Comparison of ENCODE assay signal across 9 cellular contexts in genomic region chr15:88375234-88375926, GRCh38.
DNase-seq lines count a peak whose midpoint lies in the region; ATAC-seq and TF ChIP-seq lines count a peak whose summit lies in the region.
"Had no signal": no experiment of that assay in that cellular context is flagged by ENCODE, and none has a peak within 500 bp of the region (broad histone marks: within the 10 kb centered on the region; RNA-seq: fewer than 3 reads in every experiment).

No MANE protein-coding gene starts in this region.

- H3K4me2 ChIP-seq in skeletal muscle satellite cell (ENCODE audit: low read length) = peak overlapping the region; percentile 69

- no peaks in the 10 kb centered on the region for H3K36me3 Mint-ChIP-seq in activated CD8-positive, alpha-beta T cell treated with anti-CD3 and anti-CD28 coated beads for 36 hours (ENCODE audit: low read depth)
- no peaks in the 10 kb centered on the region for H3K36me3 Mint-ChIP-seq in activated CD8-positive, alpha-beta T cell treated with anti-CD3 and anti-CD28 coated beads, Interleukin-2, amount 10 ng/mL, durations not matched to agents 7 days and 5 days (ENCODE audit: low read depth)

- peak overlapping the region; percentile 4 for H3K27ac Mint-ChIP-seq in activated CD8-positive, alpha-beta T cell treated with anti-CD3 and anti-CD28 coated beads for 36 hours
- H3K27ac Mint-ChIP-seq in activated CD8-positive, alpha-beta T cell treated with anti-CD3 and anti-CD28 coated beads, Interleukin-2, amount 10 ng/mL, durations not matched to agents 7 days and 5 days = no peak overlapping the region

- intact Hi-C loops in activated CD8-positive, alpha-beta T cell treated with anti-CD3 and anti-CD28 coated beads for 36 hours (cut with micrococcal nuclease) = no loop called here

- peaks cover 3% of the 10 kb centered on the region for H3K4me1 Mint-ChIP-seq in activated CD8-positive, alpha-beta T cell treated with anti-CD3 and anti-CD28 coated beads for 36 hours (ENCODE audit: low read depth)
- H3K4me1 Mint-ChIP-seq in activated CD8-positive, alpha-beta T cell treated with anti-CD3 and anti-CD28 coated beads, Interleukin-2, amount 10 ng/mL, durations not matched to agents 7 days and 5 days (ENCODE audit: low read depth) = no peaks in the 10 kb centered on the region

- no peaks in the 10 kb centered on the region for H3K9me3 ChIP-seq in skeletal muscle satellite cell (replicated peaks; ENCODE audit: low read length)
- no peaks in the 10 kb centered on the region for H3K9me3 ChIP-seq in WERI-Rb-1 (ENCODE audit: severe bottlenecking)
- H3K9me3 ChIP-seq: transverse colon had no signal

- H3K27ac ChIP-seq in WERI-Rb-1 = no peak overlapping the region
- H3K27ac ChIP-seq: transverse colon had no signal

- no peak overlapping the region for H3K4me3 ChIP-seq in foreskin fibroblast (ENCODE audit: low read depth in 1 of 2, low read length in 2 of 2)
- peak overlapping the region; percentile 21 for H3K4me3 ChIP-seq in skeletal muscle satellite cell (ENCODE audit: low read length)
- H3K4me3 ChIP-seq in WERI-Rb-1 (ENCODE audit: low read depth, low read length) = no peak overlapping the region
- H3K4me3 ChIP-seq: transverse colon had no signal

- H3K4me1 ChIP-seq in skeletal muscle satellite cell (ENCODE audit: control insufficient read depth, insufficient read depth, low read length) = peaks cover 27% of the 10 kb centered on the region
- H3K4me1 ChIP-seq: transverse colon had no signal

- DNase-seq in activated CD8-positive, alpha-beta T cell treated with anti-CD3 and anti-CD28 coated beads for 36 hours = peak; percentile 3
- DNase-seq in activated CD8-positive, alpha-beta T cell treated with anti-CD3 and anti-CD28 coated beads, Interleukin-2, amount 10 ng/mL, durations not matched to agents 7 days and 5 days = no peak
- peak; percentile 37 for DNase-seq in SW480 (ENCODE audit: low spot score)
- peak; percentile 16 to 71 for DNase-seq in foreskin fibroblast
- no peak for DNase-seq in WERI-Rb-1
- DNase-seq in NCI-H345 (lab: John Stamatoyannopoulos, UW) = no peak
- DNase-seq: transverse colon had no signal

- H3K9me3 Mint-ChIP-seq in activated CD8-positive, alpha-beta T cell treated with anti-CD3 and anti-CD28 coated beads for 36 hours = no peaks in the 10 kb centered on the region
- H3K9me3 Mint-ChIP-seq in activated CD8-positive, alpha-beta T cell treated with anti-CD3 and anti-CD28 coated beads, Interleukin-2, amount 10 ng/mL, durations not matched to agents 7 days and 5 days (ENCODE audit: insufficient read depth) = no peaks in the 10 kb centered on the region

- H3K27me3 Mint-ChIP-seq in activated CD8-positive, alpha-beta T cell treated with anti-CD3 and anti-CD28 coated beads for 36 hours = peaks cover 6% of the 10 kb centered on the region
- peaks cover 3% of the 10 kb centered on the region for H3K27me3 Mint-ChIP-seq in activated CD8-positive, alpha-beta T cell treated with anti-CD3 and anti-CD28 coated beads, Interleukin-2, amount 10 ng/mL, durations not matched to agents 7 days and 5 days (ENCODE audit: low read depth)

- H3K36me3 ChIP-seq in skeletal muscle satellite cell (ENCODE audit: insufficient read depth, low read length) = no peaks in the 10 kb centered on the region
- H3K36me3 ChIP-seq in WERI-Rb-1 = no peaks in the 10 kb centered on the region
- H3K36me3 ChIP-seq: transverse colon had no signal

- no peak for ATAC-seq in activated CD8-positive, alpha-beta T cell treated with anti-CD3 and anti-CD28 coated beads for 36 hours
- no peak for ATAC-seq in activated CD8-positive, alpha-beta T cell treated with anti-CD3 and anti-CD28 coated beads, Interleukin-2, amount 10 ng/mL, durations not matched to agents 7 days and 5 days
- ATAC-seq in GM18498 (IDR thresholded peaks at IDR 0.05; ENCODE audit: unreplicated experiment) = no peak

- POLR2A ChIA-PET in activated CD8-positive, alpha-beta T cell treated with anti-CD3 and anti-CD28 coated beads for 36 hours (lab: Charles Lee) = interaction anchor here (0.6 kb wide), 1 partner anchor 147 kb away, joined by 3 read pairs; no protein-coding TSS in a partner anchor
- POLR2A ChIA-PET in activated CD8-positive, alpha-beta T cell treated with anti-CD3 and anti-CD28 coated beads, Interleukin-2, amount 10 ng/mL, durations not matched to agents 7 days and 5 days (lab: Charles Lee) = interaction anchor here (0.7 kb wide), 1 partner anchor 92 kb away, joined by 3 read pairs; the partner anchor contains the start of genes MRPL46 and MRPS11

- CTCF ChIA-PET in activated CD8-positive, alpha-beta T cell treated with anti-CD3 and anti-CD28 coated beads for 36 hours (lab: Charles Lee) = no interaction called here
- CTCF ChIA-PET in activated CD8-positive, alpha-beta T cell treated with anti-CD3 and anti-CD28 coated beads, Interleukin-2, amount 10 ng/mL, durations not matched to agents 7 days and 5 days (lab: Charles Lee) = no interaction called here

- no peak overlapping the region for H3K4me3 Mint-ChIP-seq in activated CD8-positive, alpha-beta T cell treated with anti-CD3 and anti-CD28 coated beads for 36 hours
- no peak overlapping the region for H3K4me3 Mint-ChIP-seq in activated CD8-positive, alpha-beta T cell treated with anti-CD3 and anti-CD28 coated beads, Interleukin-2, amount 10 ng/mL, durations not matched to agents 7 days and 5 days

- peaks cover 7% of the 10 kb centered on the region for H3K27me3 ChIP-seq in skeletal muscle satellite cell (ENCODE audit: control insufficient read depth, insufficient read depth, low read length)
- peaks cover 76% of the 10 kb centered on the region for H3K27me3 ChIP-seq in WERI-Rb-1 (ENCODE audit: insufficient read depth, low read depth, severe bottlenecking)
- H3K27me3 ChIP-seq: transverse colon had no signal

- TF ChIP-seq CTCF in activated CD8-positive, alpha-beta T cell treated with anti-CD3 and anti-CD28 coated beads for 36 hours (IDR thresholded peaks at IDR 0.05) = no peak
- TF ChIP-seq CTCF in foreskin fibroblast (IDR thresholded peaks at IDR 0.05; ENCODE audit: low read depth, low read length) (no peak), WERI-Rb-1 (IDR thresholded peaks at IDR 0.05; ENCODE audit: low read depth, low read length) (no peak)

- peak overlapping the region; percentile 52 for H3K9ac ChIP-seq in skeletal muscle satellite cell (ENCODE audit: low read depth, low read length)

Comparison
In these comparisons a context has a peak if more than half of its experiments do, and no peak if none do; other contexts are left out.
1. DNase-seq: peak in activated CD8-positive, alpha-beta T cell treated with anti-CD3 and anti-CD28 coated beads for 36 hours (single experiment), SW480 (single experiment) and foreskin fibroblast (2 of 2); none in activated CD8-positive, alpha-beta T cell treated with anti-CD3 and anti-CD28 coated beads, Interleukin-2, amount 10 ng/mL, durations not matched to agents 7 days and 5 days (single experiment), WERI-Rb-1 (single experiment) and NCI-H345 (single experiment).